ENCODE assay signal across 16 cellular contexts in the genomic region with DNA sequence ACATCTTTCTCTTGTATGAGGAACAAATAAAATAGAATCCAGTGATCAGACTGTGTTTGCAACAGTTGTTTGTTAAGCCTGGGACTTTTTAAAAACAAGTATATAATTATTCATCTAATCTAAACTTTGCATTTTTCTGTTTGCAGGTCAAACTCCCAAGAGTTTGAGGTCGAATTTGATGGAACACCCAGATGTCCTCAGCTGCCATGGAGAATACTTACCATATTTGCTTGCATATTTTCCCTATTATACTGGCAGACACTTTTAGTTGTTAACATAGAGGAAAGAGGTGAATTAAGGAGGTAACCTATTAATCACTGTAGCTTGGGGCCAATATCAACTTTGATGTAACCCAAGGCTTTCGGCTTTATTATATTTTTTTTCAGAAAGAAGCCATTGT.
DNase-seq lines count a peak whose midpoint lies in the region; TF ChIP-seq lines count a peak whose summit lies in the region.
"Had no signal": no experiment of that assay in that cellular context is flagged by ENCODE, and none has a peak within 500 bp of the region (broad histone marks: within the 10 kb centered on the region; RNA-seq: fewer than 3 reads in every experiment).

No MANE protein-coding gene starts in this region.

- in situ Hi-C loops in GM23248 (cut with MboI) = no loop called here

- no peak overlapping the region for H3K27ac Mint-ChIP-seq in endodermal cell
- H3K27ac Mint-ChIP-seq in T-helper 2 cell treated with Interferon-gamma antibody and Interleukin-4, amounts not matched to agents 5 μg/mL and 100 μg/mL, for 36 hours = no peak overlapping the region

- H2AFZ ChIP-seq in GM23248 = peak overlapping the region; percentile 65

- H3F3A ChIP-seq in GM23248 (ENCODE audit: insufficient read depth) = peaks cover 13% of the 10 kb centered on the region; the same call in 1 of the 2 replicates

- no peak overlapping the region for H3K4me3 ChIP-seq in GM23248
- H3K4me3 ChIP-seq in skeletal muscle satellite cell (ENCODE audit: low read length) = no peak overlapping the region
- no peak overlapping the region for H3K4me3 ChIP-seq in endodermal cell (ENCODE audit: low read length)
- H3K4me3 ChIP-seq: BLaER1 treated with 17β-estradiol and CSF1 and Interleukin-3, amounts not matched to agents 10 nM and 100 nM; GM12878; Peyer's patch had no signal

- H3K27ac ChIP-seq in GM23248 = peak overlapping the region; percentile 46
- H3K27ac ChIP-seq in endodermal cell (ENCODE audit: low read depth, low read length) = no peak overlapping the region
- H3K27ac ChIP-seq: BLaER1 treated with 17β-estradiol and CSF1 and Interleukin-3, amounts not matched to agents 10 nM and 100 nM; HL-60; Peyer's patch had no signal

- H3K36me3 Mint-ChIP-seq in endodermal cell (ENCODE audit: low read depth) = no peaks in the 10 kb centered on the region
- no peaks in the 10 kb centered on the region for H3K36me3 Mint-ChIP-seq in T-helper 2 cell treated with Interferon-gamma antibody and Interleukin-4, amounts not matched to agents 5 μg/mL and 100 μg/mL, for 36 hours (ENCODE audit: low read depth)

- DNase-seq in GM23248 = peak; percentile 20
- DNase-seq in amniotic epithelial cell (ENCODE audit: low read depth) = peak; percentile 46
- DNase-seq in fibroblast of peridontal ligament (ENCODE audit: extremely low read depth) = peak; percentile 25
- DNase-seq in endodermal cell = no peak
- no peak for DNase-seq in retina
- DNase-seq in T-helper 2 cell treated with Interferon-gamma antibody and Interleukin-4, amounts not matched to agents 5 μg/mL and 100 μg/mL, for 36 hours (ENCODE audit: low spot score) = no peak
- DNase-seq: KBM-7, NCI-H1092, NCI-H2107, NCI-H446, Peyer's patch, SHP77 had no signal

- H3K27me3 ChIP-seq in GM23248 (replicated peaks; ENCODE audit: insufficient read depth) = no peaks in the 10 kb centered on the region
- no peaks in the 10 kb centered on the region for H3K27me3 ChIP-seq in skeletal muscle satellite cell (ENCODE audit: control insufficient read depth, insufficient read depth, low read length)
- no peaks in the 10 kb centered on the region for H3K27me3 ChIP-seq in endodermal cell (ENCODE audit: control insufficient read depth, insufficient read depth, low read length, poor library complexity, severe bottlenecking)
- H3K27me3 ChIP-seq: BLaER1 treated with 17β-estradiol and CSF1 and Interleukin-3, amounts not matched to agents 10 nM and 100 nM; Peyer's patch had no signal

- no peak overlapping the region for H3K4me3 Mint-ChIP-seq in endodermal cell
- no peak overlapping the region for H3K4me3 Mint-ChIP-seq in T-helper 2 cell treated with Interferon-gamma antibody and Interleukin-4, amounts not matched to agents 5 μg/mL and 100 μg/mL, for 36 hours

- H3K79me2 ChIP-seq in GM23248 (ENCODE audit: insufficient read depth) = no peaks in the 10 kb centered on the region

- H4K20me1 ChIP-seq in GM23248 (ENCODE audit: insufficient read depth) = no peaks in the 10 kb centered on the region
- H4K20me1 ChIP-seq: BLaER1 treated with 17β-estradiol and CSF1 and Interleukin-3, amounts not matched to agents 10 nM and 100 nM had no signal

- H3K9ac ChIP-seq in GM23248 (0 out of 2 replicates have a peak overlapping the region, but pooled peaks have one; percentile 18), skeletal muscle satellite cell (ENCODE audit: low read depth, low read length) (peak overlapping the region; percentile 38), endodermal cell (ENCODE audit: extremely low read depth, low read length, poor library complexity, severe bottlenecking) (no peak overlapping the region)
- H3K9ac ChIP-seq: BLaER1 treated with 17β-estradiol and CSF1 and Interleukin-3, amounts not matched to agents 10 nM and 100 nM had no signal

- H3K9me3 Mint-ChIP-seq in endodermal cell = peaks cover 31% of the 10 kb centered on the region
- peaks cover 8% of the 10 kb centered on the region for H3K9me3 Mint-ChIP-seq in T-helper 2 cell treated with Interferon-gamma antibody and Interleukin-4, amounts not matched to agents 5 μg/mL and 100 μg/mL, for 36 hours

- H3K4me2 ChIP-seq in GM23248 (ENCODE audit: unreplicated experiment) = peak overlapping the region; percentile 28
- no peak overlapping the region for H3K4me2 ChIP-seq in skeletal muscle satellite cell (ENCODE audit: low read length)
- H3K4me2 ChIP-seq: BLaER1 treated with 17β-estradiol and CSF1 and Interleukin-3, amounts not matched to agents 10 nM and 100 nM had no signal

- H3K36me3 ChIP-seq in GM23248 (ENCODE audit: low read depth) = no peaks in the 10 kb centered on the region
- H3K36me3 ChIP-seq in skeletal muscle satellite cell (ENCODE audit: insufficient read depth, low read length) = no peaks in the 10 kb centered on the region
- H3K36me3 ChIP-seq in endodermal cell (ENCODE audit: control insufficient read depth, insufficient read depth, low read length) = no peaks in the 10 kb centered on the region
- H3K36me3 ChIP-seq: BLaER1 treated with 17β-estradiol and CSF1 and Interleukin-3, amounts not matched to agents 10 nM and 100 nM; Peyer's patch had no signal

- 5 to 8% methylated on average over 2 of the region's 2 CpGs for WGBS in GM23248 (ENCODE audit: low coverage in 1 of 2, low lambda C conversion rate in 2 of 2, missing lambda C conversion rate in 2 of 2), 2 experiments
- 64% methylated on average over 1 of the region's 2 CpGs; no CpG with 5 or more reads in 1 of the 2 experiments for WGBS in endodermal cell (ENCODE audit: insufficient coverage in 1 of 2, insufficient read length in 1 of 2), 2 experiments

- peaks cover 26% of the 10 kb centered on the region for H3K4me1 ChIP-seq in GM23248 (ENCODE audit: insufficient read depth)
- H3K4me1 ChIP-seq in skeletal muscle satellite cell (ENCODE audit: control insufficient read depth, insufficient read depth, low read length) = peaks cover 9% of the 10 kb centered on the region
- no peaks in the 10 kb centered on the region for H3K4me1 ChIP-seq in endodermal cell (ENCODE audit: control insufficient read depth, insufficient read depth, low read length)
- H3K4me1 ChIP-seq: BLaER1 treated with 17β-estradiol and CSF1 and Interleukin-3, amounts not matched to agents 10 nM and 100 nM; Peyer's patch had no signal

- no peaks in the 10 kb centered on the region for H3K9me3 ChIP-seq in GM23248 (ENCODE audit: low read depth)
- H3K9me3 ChIP-seq in skeletal muscle satellite cell (replicated peaks; ENCODE audit: low read length) = no peaks in the 10 kb centered on the region
- H3K9me3 ChIP-seq in endodermal cell (ENCODE audit: control insufficient read depth, low read length) = no peaks in the 10 kb centered on the region
- H3K9me3 ChIP-seq: Peyer's patch had no signal

- no peaks in the 10 kb centered on the region for H3K9me2 ChIP-seq in GM23248 (ENCODE audit: insufficient read depth)

- H3K27me3 Mint-ChIP-seq in endodermal cell (ENCODE audit: insufficient read depth) = no peaks in the 10 kb centered on the region
- H3K27me3 Mint-ChIP-seq in T-helper 2 cell treated with Interferon-gamma antibody and Interleukin-4, amounts not matched to agents 5 μg/mL and 100 μg/mL, for 36 hours (ENCODE audit: low read depth) = no peaks in the 10 kb centered on the region

- H3K4me1 Mint-ChIP-seq in endodermal cell = no peaks in the 10 kb centered on the region
- no peaks in the 10 kb centered on the region for H3K4me1 Mint-ChIP-seq in T-helper 2 cell treated with Interferon-gamma antibody and Interleukin-4, amounts not matched to agents 5 μg/mL and 100 μg/mL, for 36 hours (ENCODE audit: low read depth)

- no peak for TF ChIP-seq CTCF in endodermal cell (conservative IDR thresholded peaks at IDR 0.05)

Comparison
In these comparisons a context has a peak if more than half of its experiments do, and no peak if none do; other contexts are left out.
1. DNase-seq: peak in GM23248 (single experiment), amniotic epithelial cell (single experiment) and fibroblast of peridontal ligament (single experiment); none in endodermal cell (single experiment), retina (single experiment) and T-helper 2 cell treated with Interferon-gamma antibody and Interleukin-4, amounts not matched to agents 5 μg/mL and 100 μg/mL, for 36 hours (single experiment).